Comparison of ENCODE assay signal across 37 cellular contexts in genomic region chr11:115352805-115353483, GRCh38.
"Had no signal": no experiment of that assay in that cellular context is flagged by ENCODE, and none has a peak within 500 bp of the region (broad histone marks: within the 10 kb centered on the region; RNA-seq: fewer than 3 reads in every experiment).

No MANE protein-coding gene starts in this region.

- H3K4me1 Mint-ChIP-seq: activated B cell treated with CpG ODN at 0.5 μM for 24 hours; activated CD4-positive, alpha-beta memory T cell treated with anti-CD3 and anti-CD28 coated beads, Interleukin-2, amount 10 ng/mL, durations not matched to agents 7 days and 5 days; activated CD4-positive, alpha-beta T cell treated with anti-CD3 and anti-CD28 coated beads, Interleukin-2, amount 10 ng/mL, durations not matched to agents 24 days and 14 days; activated CD8-positive, alpha-beta memory T cell treated with anti-CD3 and anti-CD28 coated beads, Interleukin-2, amount 10 ng/mL, durations not matched to agents 7 days and 5 days; activated naive CD4-positive, alpha-beta T cell treated with anti-CD3 and anti-CD28 coated beads, Interleukin-2, amount 10 ng/mL, durations not matched to agents 7 days and 5 days; activated naive CD4-positive, alpha-beta T cell treated with anti-CD3 and anti-CD28 coated beads, Interleukin-2, amount 50 U/mL, for 24 hours; activated naive CD8-positive, alpha-beta T cell treated with anti-CD3 and anti-CD28 coated beads, Interleukin-2, amount 10 ng/mL, durations not matched to agents 7 days and 5 days; activated naive CD8-positive, alpha-beta T cell treated with anti-CD3 and anti-CD28 coated beads, Interleukin-2, amount 50 U/mL, for 24 hours had no signal

- H3K9me3 ChIP-seq: body of pancreas, breast epithelium had no signal

- FAIRE-seq: astrocyte, TTC549 had no signal

- H3K4me3 Mint-ChIP-seq: activated B cell treated with CpG ODN at 0.5 μM for 24 hours; activated CD4-positive, alpha-beta memory T cell treated with anti-CD3 and anti-CD28 coated beads, Interleukin-2, amount 10 ng/mL, durations not matched to agents 7 days and 5 days; activated CD4-positive, alpha-beta T cell treated with anti-CD3 and anti-CD28 coated beads, Interleukin-2, amount 10 ng/mL, durations not matched to agents 24 days and 14 days; activated CD8-positive, alpha-beta memory T cell treated with anti-CD3 and anti-CD28 coated beads, Interleukin-2, amount 10 ng/mL, durations not matched to agents 7 days and 5 days; activated CD8-positive, alpha-beta T cell treated with anti-CD3 and anti-CD28 coated beads, Interleukin-2, amount 10 ng/mL, durations not matched to agents 7 days and 5 days; activated naive CD4-positive, alpha-beta T cell treated with anti-CD3 and anti-CD28 coated beads, Interleukin-2, amount 10 ng/mL, durations not matched to agents 7 days and 5 days; activated naive CD4-positive, alpha-beta T cell treated with anti-CD3 and anti-CD28 coated beads, Interleukin-2, amount 50 U/mL, for 24 hours; activated naive CD8-positive, alpha-beta T cell; activated naive CD8-positive, alpha-beta T cell treated with anti-CD3 and anti-CD28 coated beads, Interleukin-2, amount 10 ng/mL, durations not matched to agents 7 days and 5 days; activated naive CD8-positive, alpha-beta T cell treated with anti-CD3 and anti-CD28 coated beads, Interleukin-2, amount 50 U/mL, for 24 hours; activated T-cell treated with anti-CD3 and anti-CD28 coated beads, Interleukin-2, amount 50 U/mL, for 24 hours; T-helper 1 cell treated with Interleukin-12 subunit alpha and Interleukin-12 subunit beta and Interleukin-4 antibody, amounts not matched to agents 30 μg/mL and 1 μg/mL, for 36 hours; T-helper 2 cell treated with Interferon-gamma antibody and Interleukin-4, amounts not matched to agents 5 μg/mL and 100 μg/mL, for 36 hours had no signal

- H3K27me3 Mint-ChIP-seq: activated CD4-positive, alpha-beta memory T cell treated with anti-CD3 and anti-CD28 coated beads, Interleukin-2, amount 10 ng/mL, durations not matched to agents 7 days and 5 days; activated CD4-positive, alpha-beta T cell treated with anti-CD3 and anti-CD28 coated beads, Interleukin-2, amount 10 ng/mL, durations not matched to agents 24 days and 14 days; activated naive CD4-positive, alpha-beta T cell treated with anti-CD3 and anti-CD28 coated beads, Interleukin-2, amount 10 ng/mL, durations not matched to agents 7 days and 5 days; activated naive CD8-positive, alpha-beta T cell treated with anti-CD3 and anti-CD28 coated beads, Interleukin-2, amount 10 ng/mL, durations not matched to agents 7 days and 5 days had no signal

- H3K4me1 ChIP-seq: body of pancreas, breast epithelium had no signal

- ATAC-seq: activated CD8-positive, alpha-beta memory T cell treated with anti-CD3 and anti-CD28 coated beads, Interleukin-2, amount 10 ng/mL, durations not matched to agents 7 days and 5 days; activated CD8-positive, alpha-beta T cell treated with anti-CD3 and anti-CD28 coated beads, Interleukin-2, amount 10 ng/mL, durations not matched to agents 7 days and 5 days; activated naive CD8-positive, alpha-beta T cell treated with anti-CD3 and anti-CD28 coated beads, Interleukin-2, amount 50 U/mL, for 24 hours; body of pancreas had no signal

- H3K27ac ChIP-seq: body of pancreas, brain microvascular endothelial cell, breast epithelium, VCaP had no signal

- H3K4me3 ChIP-seq: body of pancreas, breast epithelium had no signal

- DNase-seq: activated B cell treated with CpG ODN at 0.5 μM for 24 hours; activated CD4-positive, alpha-beta memory T cell treated with anti-CD3 and anti-CD28 coated beads, Interleukin-2, amount 10 ng/mL, durations not matched to agents 7 days and 5 days; activated CD4-positive, alpha-beta T cell treated with anti-CD3 and anti-CD28 coated beads for 4 hours; activated CD4-positive, alpha-beta T cell treated with anti-CD3 and anti-CD28 coated beads, Interleukin-2, amount 10 ng/mL, durations not matched to agents 24 days and 14 days; activated CD4-positive, alpha-beta T cell treated with anti-CD3 and anti-CD28 coated beads, Interleukin-2, amount 50 U/mL, for 1 hour; activated CD4-positive, alpha-beta T cell treated with anti-CD3 and anti-CD28 coated beads, Interleukin-2, amount 50 U/mL, for 4 hours; activated CD4-positive, CD25-positive, alpha-beta regulatory T cell treated with anti-CD3 and anti-CD28 coated beads, Interleukin-2, amount 50 U/mL, for 72 hours; activated CD8-positive, alpha-beta memory T cell treated with anti-CD3 and anti-CD28 coated beads for 24 hours; activated CD8-positive, alpha-beta memory T cell treated with anti-CD3 and anti-CD28 coated beads, Interleukin-2, amount 10 ng/mL, durations not matched to agents 7 days and 5 days; activated CD8-positive, alpha-beta memory T cell treated with anti-CD3 and anti-CD28 coated beads, Interleukin-2, amount 50 U/mL, for 48 hours; activated CD8-positive, alpha-beta T cell treated with anti-CD3 and anti-CD28 coated beads, Interleukin-2, amount 10 ng/mL, durations not matched to agents 7 days and 5 days; activated effector memory CD4-positive, alpha-beta T cell treated with Interleukin-2 at 50 U/mL for 16 hours; activated gamma-delta T cell; activated naive CD4-positive, alpha-beta T cell treated with anti-CD3 and anti-CD28 coated beads, Interleukin-2, amount 10 ng/mL, durations not matched to agents 7 days and 5 days; activated naive CD4-positive, alpha-beta T cell treated with Interleukin-2 at 50 U/mL for 16 hours; activated naive CD8-positive, alpha-beta T cell treated with anti-CD3 and anti-CD28 coated beads, Interleukin-2, amount 10 ng/mL, durations not matched to agents 7 days and 5 days; activated naive CD8-positive, alpha-beta T cell treated with anti-CD3 and anti-CD28 coated beads, Interleukin-2, amount 50 U/mL, for 24 hours; activated T-cell treated with anti-CD3 and anti-CD28 coated beads, Interleukin-2, amount 50 U/mL, for 24 hours; activated T-cell treated with anti-CD3 and anti-CD28 coated beads, Interleukin-2, amount 50 U/mL, for 48 hours; amygdala; anterior cingulate cortex; body of pancreas; brain microvascular endothelial cell; central memory CD4-positive, alpha-beta T cell; cerebellar nuclear complex; T-helper 1 cell; T-helper 2 cell; T-helper 9 cell had no signal

- H3K36me3 Mint-ChIP-seq: activated CD8-positive, alpha-beta memory T cell treated with anti-CD3 and anti-CD28 coated beads, Interleukin-2, amount 10 ng/mL, durations not matched to agents 7 days and 5 days; activated naive CD4-positive, alpha-beta T cell treated with anti-CD3 and anti-CD28 coated beads, Interleukin-2, amount 10 ng/mL, durations not matched to agents 7 days and 5 days; activated naive CD4-positive, alpha-beta T cell treated with anti-CD3 and anti-CD28 coated beads, Interleukin-2, amount 50 U/mL, for 24 hours; activated naive CD8-positive, alpha-beta T cell; activated naive CD8-positive, alpha-beta T cell treated with anti-CD3 and anti-CD28 coated beads, Interleukin-2, amount 10 ng/mL, durations not matched to agents 7 days and 5 days had no signal

- H3K27ac Mint-ChIP-seq: activated B cell treated with CpG ODN at 0.5 μM for 24 hours; activated CD4-positive, alpha-beta memory T cell treated with anti-CD3 and anti-CD28 coated beads, Interleukin-2, amount 10 ng/mL, durations not matched to agents 7 days and 5 days; activated CD4-positive, alpha-beta T cell treated with anti-CD3 and anti-CD28 coated beads, Interleukin-2, amount 10 ng/mL, durations not matched to agents 24 days and 14 days; activated CD8-positive, alpha-beta memory T cell treated with anti-CD3 and anti-CD28 coated beads, Interleukin-2, amount 10 ng/mL, durations not matched to agents 7 days and 5 days; activated CD8-positive, alpha-beta T cell treated with anti-CD3 and anti-CD28 coated beads, Interleukin-2, amount 10 ng/mL, durations not matched to agents 7 days and 5 days; activated naive CD4-positive, alpha-beta T cell treated with anti-CD3 and anti-CD28 coated beads, Interleukin-2, amount 10 ng/mL, durations not matched to agents 7 days and 5 days; activated naive CD4-positive, alpha-beta T cell treated with anti-CD3 and anti-CD28 coated beads, Interleukin-2, amount 50 U/mL, for 24 hours; activated naive CD8-positive, alpha-beta T cell; activated naive CD8-positive, alpha-beta T cell treated with anti-CD3 and anti-CD28 coated beads, Interleukin-2, amount 10 ng/mL, durations not matched to agents 7 days and 5 days; activated naive CD8-positive, alpha-beta T cell treated with anti-CD3 and anti-CD28 coated beads, Interleukin-2, amount 50 U/mL, for 24 hours; activated T-cell treated with anti-CD3 and anti-CD28 coated beads, Interleukin-2, amount 50 U/mL, for 24 hours; activated T-helper 2 cell treated with anti-CD3 and anti-CD28 coated beads, Interferon-gamma antibody, Interleukin-2, Interleukin-4, amounts not matched to agents 10 μg/mL and 5 μg/mL and 100 μg/mL, durations not matched to agents 14 hours and 24 hours and 36 hours; T-helper 1 cell treated with Interleukin-12 subunit alpha and Interleukin-12 subunit beta and Interleukin-4 antibody, amounts not matched to agents 30 μg/mL and 1 μg/mL, for 36 hours; T-helper 2 cell treated with Interferon-gamma antibody and Interleukin-4, amounts not matched to agents 5 μg/mL and 100 μg/mL, for 36 hours had no signal

- H3K27me3 ChIP-seq: body of pancreas, brain microvascular endothelial cell, breast epithelium had no signal

- H3K36me3 ChIP-seq: brain microvascular endothelial cell, breast epithelium had no signal

- H3K9me3 Mint-ChIP-seq: activated CD4-positive, alpha-beta memory T cell treated with anti-CD3 and anti-CD28 coated beads, Interleukin-2, amount 10 ng/mL, durations not matched to agents 7 days and 5 days; activated CD4-positive, alpha-beta T cell treated with anti-CD3 and anti-CD28 coated beads, Interleukin-2, amount 10 ng/mL, durations not matched to agents 24 days and 14 days; activated naive CD4-positive, alpha-beta T cell treated with anti-CD3 and anti-CD28 coated beads, Interleukin-2, amount 10 ng/mL, durations not matched to agents 7 days and 5 days; activated naive CD4-positive, alpha-beta T cell treated with anti-CD3 and anti-CD28 coated beads, Interleukin-2, amount 50 U/mL, for 24 hours; activated naive CD8-positive, alpha-beta T cell treated with anti-CD3 and anti-CD28 coated beads, Interleukin-2, amount 10 ng/mL, durations not matched to agents 7 days and 5 days; activated naive CD8-positive, alpha-beta T cell treated with anti-CD3 and anti-CD28 coated beads, Interleukin-2, amount 50 U/mL, for 24 hours; activated T-cell treated with anti-CD3 and anti-CD28 coated beads, Interleukin-2, amount 50 U/mL, for 24 hours; activated T-helper 2 cell treated with anti-CD3 and anti-CD28 coated beads, Interferon-gamma antibody, Interleukin-2, Interleukin-4, amounts not matched to agents 10 μg/mL and 5 μg/mL and 100 μg/mL, durations not matched to agents 14 hours and 24 hours and 36 hours; T-helper 1 cell treated with Interleukin-12 subunit alpha and Interleukin-12 subunit beta and Interleukin-4 antibody, amounts not matched to agents 30 μg/mL and 1 μg/mL, for 36 hours; T-helper 2 cell treated with Interferon-gamma antibody and Interleukin-4, amounts not matched to agents 5 μg/mL and 100 μg/mL, for 36 hours had no signal
